8 cellular contexts compared by ENCODE assay signal in the genomic region with DNA sequence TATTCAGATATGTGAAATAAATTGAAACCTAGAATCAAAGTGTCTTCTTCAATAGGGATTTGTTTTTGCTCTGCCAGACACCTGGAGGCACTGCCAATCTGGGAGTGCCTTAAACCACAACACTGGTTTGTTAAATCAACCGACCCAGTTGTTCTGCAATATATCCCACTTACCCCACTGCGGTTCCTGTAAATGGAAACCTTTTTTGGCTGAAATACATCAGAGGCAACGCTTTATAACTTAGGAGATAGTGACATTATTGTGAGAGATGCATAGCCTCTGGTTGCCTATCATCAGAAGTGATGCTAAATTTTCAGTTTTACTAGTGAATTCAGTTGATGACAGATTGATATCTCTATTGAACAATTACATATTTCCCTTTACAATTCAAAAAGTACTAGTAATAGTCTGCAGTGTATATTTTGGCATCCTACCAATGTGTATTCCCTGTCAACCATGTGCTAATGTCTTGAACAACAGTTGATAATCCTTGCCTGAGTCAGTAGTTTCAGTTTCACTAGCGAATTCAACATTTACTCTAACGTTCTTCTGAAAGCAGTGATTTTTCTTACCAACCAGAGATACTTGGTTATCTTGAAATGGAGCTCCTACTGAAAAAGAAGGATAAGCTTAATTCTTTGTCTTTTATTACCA. TPM values are rescaled to one million over a fixed set of nuclear protein-coding genes. Genes with fewer than 3 reads are reported as not detected.
DNase-seq lines count a peak whose midpoint lies in the region; ATAC-seq and TF ChIP-seq lines count a peak whose summit lies in the region.

No MANE protein-coding gene starts in this region.

- H3K9me3 ChIP-seq in SJSA1 (replicated peaks) (no peaks in the 10 kb centered on the region), fibroblast of lung (ENCODE audit: control insufficient read depth, insufficient read depth, low read depth, low read length) (no peaks in the 10 kb centered on the region), skeletal muscle satellite cell (replicated peaks; ENCODE audit: low read length) (no peaks in the 10 kb centered on the region)

- H3K9ac ChIP-seq in fibroblast of lung (ENCODE audit: insufficient read depth, low read length), result peak overlapping the region; percentile 55
- H3K9ac ChIP-seq in skeletal muscle satellite cell (ENCODE audit: low read depth, low read length), result peak overlapping the region; percentile 70

- no peaks in the 10 kb centered on the region for H3K79me2 ChIP-seq in fibroblast of lung (ENCODE audit: control insufficient read depth, insufficient read depth, low read length)

- no peaks in the 10 kb centered on the region for H3K27me3 ChIP-seq in SJSA1 (replicated peaks)
- no peaks in the 10 kb centered on the region for H3K27me3 ChIP-seq in fibroblast of lung (ENCODE audit: control insufficient read depth, insufficient read depth, low read length)
- no peaks in the 10 kb centered on the region for H3K27me3 ChIP-seq in skeletal muscle satellite cell (ENCODE audit: control insufficient read depth, insufficient read depth, low read length)

- no peaks in the 10 kb centered on the region for H4K20me1 ChIP-seq in fibroblast of lung (ENCODE audit: control insufficient read depth, extremely low read depth, insufficient read depth, low read length)

- H3K27ac ChIP-seq in SJSA1 (peak overlapping the region; percentile 30; the same call in 1 of the 2 replicates), fibroblast of lung (ENCODE audit: insufficient read depth, low read length) (peak overlapping the region; percentile 79), substantia nigra (ENCODE audit: low read depth, low read length, poor library complexity, severe bottlenecking) (no peak overlapping the region)

- TF ChIP-seq CTCF in fibroblast of lung (conservative IDR thresholded peaks at IDR 0.05 in 1 of 2, IDR thresholded peaks at IDR 0.05 in 1 of 2; ENCODE audit: low read depth in 1 of 2, low read length in 2 of 2), result no peak

- DNase-seq in activated CD4-positive, CD25-positive, alpha-beta regulatory T cell treated with anti-CD3 and anti-CD28 coated beads, Interleukin-2, amount 50 U/mL, for 72 hours, result no peak
- DNase-seq in SJSA1 (ENCODE audit: low read depth in 1 of 2, low spot score in 2 of 2) (peak in 1 of 2 experiments; percentile 26), fibroblast of lung (ENCODE audit: low read depth in 2 of 2) (peak; percentile 61 to 80), substantia nigra (lab: John Stamatoyannopoulos, UW) (no peak), NCI-H1436 treated with DMSO at 0.1 percent for 48 hours (lab: John Stamatoyannopoulos, UW) (no peak), NCI-H82 treated with DMSO at 0.1 percent for 48 hours (lab: John Stamatoyannopoulos, UW; ENCODE audit: unreplicated experiment) (no peak)

- H3K4me3 ChIP-seq in SJSA1, result peak overlapping the region; percentile 23
- H3K4me3 ChIP-seq in fibroblast of lung (replicated peaks in 1 of 4; ENCODE audit: control extremely low read depth in 1 of 4, insufficient read depth in 1 of 4, low read depth in 3 of 4, low read length in 4 of 4), result peak overlapping the region; percentile 41 to 70 (median 57)
- peak overlapping the region; percentile 61 for H3K4me3 ChIP-seq in skeletal muscle satellite cell (ENCODE audit: low read length)

- peak; percentile 87 to 88 for ATAC-seq in activated CD4-positive, CD25-positive, alpha-beta regulatory T cell treated with anti-CD3 and anti-CD28 coated beads, Interleukin-2, amount 50 U/mL, for 24 hours

- peak overlapping the region; percentile 92 for H2AFZ ChIP-seq in fibroblast of lung (ENCODE audit: low read length)

- no peaks in the 10 kb centered on the region for H3K36me3 ChIP-seq in SJSA1
- H3K36me3 ChIP-seq in fibroblast of lung (ENCODE audit: control insufficient read depth, insufficient read depth, low read length), result no peaks in the 10 kb centered on the region
- no peaks in the 10 kb centered on the region for H3K36me3 ChIP-seq in skeletal muscle satellite cell (ENCODE audit: insufficient read depth, low read length)

- peak overlapping the region; percentile 93 for H3K4me2 ChIP-seq in fibroblast of lung (ENCODE audit: extremely low read depth, insufficient read depth, low read length)
- H3K4me2 ChIP-seq in skeletal muscle satellite cell (ENCODE audit: low read length), result peak overlapping the region; percentile 83

- H3K4me1 ChIP-seq in SJSA1 (replicated peaks) (no peaks in the 10 kb centered on the region), fibroblast of lung (ENCODE audit: control insufficient read depth, extremely low read depth, insufficient read depth, low read length) (peaks cover 3% of the 10 kb centered on the region), skeletal muscle satellite cell (ENCODE audit: control insufficient read depth, insufficient read depth, low read length) (peaks cover 9% of the 10 kb centered on the region)

RNA-seq across cellular contexts. Expression of gene PPP2R5C, which starts 30.5 kb away (rescaled TPM):
- total RNA-seq in SJSA1 (2014; rRNA removed; shearing (Covaris generic)), result 81.1 and 99.1 TPM in 2 replicates
- total RNA-seq in fibroblast of lung, result 82.7 and 86.0 TPM in 2 replicates
- 113 and 116 TPM in 2 replicates for polyA plus RNA-seq in fibroblast of lung
- polyA plus RNA-seq in fibroblast of lung (2012), result 77.4 and 79.8 TPM in 2 replicates
- 32.8 and 33.4 TPM in 2 replicates for polyA minus RNA-seq in fibroblast of lung (ENCODE audit: low replicate concordance)
- total RNA-seq in skeletal muscle satellite cell (2012; rRNA removed), result 77.8 and 85.4 TPM in 2 replicates

Comparison
In these comparisons a context has a peak if more than half of its experiments do, and no peak if none do; other contexts are left out.
1. DNase-seq: peak in fibroblast of lung (2 of 2); none in activated CD4-positive, CD25-positive, alpha-beta regulatory T cell treated with anti-CD3 and anti-CD28 coated beads, Interleukin-2, amount 50 U/mL, for 72 hours (single experiment), substantia nigra (0 of 49), NCI-H1436 treated with DMSO at 0.1 percent for 48 hours (single experiment) and NCI-H82 treated with DMSO at 0.1 percent for 48 hours (single experiment).
2. Peak in every context shown above with its lines, with median percentiles within 50 percentile points of each other: H3K4me3 ChIP-seq.